ENCODE assay signal across 24 cellular contexts in genomic region chr1:44113095-44113609, GRCh38. TPM values are rescaled to one million over a fixed set of nuclear protein-coding genes. Genes with fewer than 3 reads are reported as not detected.
DNase-seq lines count a peak whose midpoint lies in the region; ATAC-seq and TF ChIP-seq lines count a peak whose summit lies in the region.
"Had no signal": no experiment of that assay in that cellular context is flagged by ENCODE, and none has a peak within 500 bp of the region (broad histone marks: within the 10 kb centered on the region; RNA-seq: fewer than 3 reads in every experiment).

No MANE protein-coding gene starts in this region.

- H3K36me3 Mint-ChIP-seq in type B pancreatic cell, result no peaks in the 10 kb centered on the region
- H3K36me3 Mint-ChIP-seq: CD4-positive, alpha-beta memory T cell had no signal

- in situ Hi-C loops in GM13977 (cut with MboI; ENCODE audit: low pct_unique_long_range_greater_than_20kb, low sequenced_read_pairs, unreplicated experiment), result no loop called here

- H3K9me3 Mint-ChIP-seq in type B pancreatic cell, result no peaks in the 10 kb centered on the region
- H3K9me3 Mint-ChIP-seq: CD4-positive, alpha-beta memory T cell had no signal

- ATAC-seq in GM21390 (IDR thresholded peaks at IDR 0.05; ENCODE audit: unreplicated experiment), result no peak

- no peak overlapping the region for H3K4me3 ChIP-seq in choroid plexus epithelial cell (ENCODE audit: low read depth, low read length)
- H3K4me3 ChIP-seq: BLaER1 had no signal

- H3K27ac Mint-ChIP-seq in type B pancreatic cell, result no peak overlapping the region
- H3K27ac Mint-ChIP-seq: CD4-positive, alpha-beta memory T cell had no signal

- peaks cover 17% of the 10 kb centered on the region for H3K27me3 Mint-ChIP-seq in type B pancreatic cell

- TF ChIP-seq CTCF in GM13977 (IDR thresholded peaks at IDR 0.05; ENCODE audit: extremely low read depth, insufficient read depth, missing control alignments) (no peak), choroid plexus epithelial cell (conservative IDR thresholded peaks at IDR 0.05; ENCODE audit: low read depth, low read length) (no peak), type B pancreatic cell (conservative IDR thresholded peaks at IDR 0.05) (no peak)

- peak; percentile 44 for DNase-seq in GM13977 (ENCODE audit: low spot score)
- DNase-seq in MV-4-11 (lab: John Stamatoyannopoulos, UW), result peak; percentile 6
- peak; percentile 13 for DNase-seq in choroid plexus epithelial cell (ENCODE audit: low read depth)
- DNase-seq in effector CD8-positive, alpha-beta T cell (lab: John Stamatoyannopoulos, UW), result no peak
- DNase-seq in type B pancreatic cell (ENCODE audit: extremely low spot score, unreplicated experiment), result no peak
- no peak for DNase-seq in AG08395 (ENCODE audit: low spot score)
- DNase-seq: Caco-2; CD4-positive, alpha-beta memory T cell; DMS 273 treated with DMSO at 0.1 percent for 48 hours; DMS79 treated with DMSO at 0.1 percent for 48 hours; GOT3; NCI-H1417; NCI-H1694 treated with DMSO at 0.1 percent for 48 hours; NCI-H2081 treated with DMSO at 0.1 percent for 48 hours; NCI-H2171 treated with DMSO at 0.1 percent for 48 hours; NCI-H524 treated with DMSO at 0.1 percent for 48 hours; NCI-H82; Right ventricle myocardium superior had no signal

- H3K4me3 Mint-ChIP-seq in type B pancreatic cell, result no peak overlapping the region
- H3K4me3 Mint-ChIP-seq: CD4-positive, alpha-beta memory T cell had no signal

- H3K4me1 Mint-ChIP-seq in type B pancreatic cell (ENCODE audit: unreplicated experiment), result no peaks in the 10 kb centered on the region
- H3K4me1 Mint-ChIP-seq: CD4-positive, alpha-beta memory T cell had no signal

RNA-seq across cellular contexts. Expression of gene KLF17, which starts 5.5 kb away (rescaled TPM):
- total RNA-seq in type B pancreatic cell (ENCODE audit: low replicate concordance), result not detected in 2 replicates
- total RNA-seq: Caco-2; CD4-positive, alpha-beta memory T cell; Right ventricle myocardium superior; SK-MEL-5 had no signal

RNA-seq across cellular contexts. Expression of gene KLF18, which starts 28.3 kb away (rescaled TPM):
- total RNA-seq in type B pancreatic cell (ENCODE audit: low replicate concordance), result not detected in 2 replicates
- total RNA-seq: Caco-2; CD4-positive, alpha-beta memory T cell; HT1080; M059J; Right ventricle myocardium superior; RPMI7951; SK-MEL-5 had no signal

Comparison
In these comparisons a context has a peak if more than half of its experiments do, and no peak if none do; other contexts are left out.
1. DNase-seq: peak in GM13977 (single experiment), MV-4-11 (single experiment) and choroid plexus epithelial cell (single experiment); none in effector CD8-positive, alpha-beta T cell (single experiment), type B pancreatic cell (single experiment) and AG08395 (single experiment).